1 cellular context compared by ENCODE assay signal in the genomic region with DNA sequence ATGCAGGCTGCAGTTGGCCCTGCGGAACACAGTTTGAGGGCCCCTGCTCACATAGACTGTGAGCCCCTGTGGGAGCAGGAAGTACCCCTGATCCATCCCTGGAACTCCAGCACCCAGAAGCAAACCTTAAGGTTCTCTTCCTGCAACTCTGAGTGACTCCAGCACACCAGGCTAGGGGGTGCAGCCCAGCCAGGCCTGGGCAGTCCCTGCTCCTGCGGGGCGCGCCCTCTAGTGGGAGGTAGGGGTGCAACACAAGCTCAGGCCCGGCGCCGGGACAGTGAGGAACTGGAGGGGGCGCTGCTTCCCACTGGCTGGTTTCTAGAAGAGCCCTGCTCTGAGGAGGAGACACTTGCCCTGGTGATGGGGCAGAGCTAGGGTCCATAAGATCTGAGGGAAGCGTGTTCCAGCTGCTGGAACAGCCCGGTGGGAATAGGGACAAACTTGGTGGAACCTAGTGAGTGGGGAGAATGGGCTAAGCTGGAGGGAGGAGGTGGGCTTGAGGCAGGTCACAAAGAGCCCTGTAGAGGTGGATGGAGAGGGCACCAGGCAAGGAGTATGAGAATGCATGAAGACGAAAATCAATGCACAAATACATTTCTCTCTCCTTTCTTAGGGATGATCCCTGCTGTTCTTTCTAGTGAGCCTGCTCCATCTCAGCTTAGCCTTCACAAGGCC.
TF ChIP-seq lines count a peak whose summit lies in the region.

No MANE protein-coding gene starts in this region.

TF ChIP-seq in K562, 482 proteins besides CTCF, POLR2A, EP300 and RAD21 (continued from another document and continues in another):
- TF ChIP-seq XRCC5 (IDR thresholded peaks at IDR 0.05; ENCODE audit: low read depth, low read length) (peak; percentile 77), TFAM (CRISPR knock-in tag; conservative IDR thresholded peaks at IDR 0.05) (no peak), HDAC2 (IDR thresholded peaks at IDR 0.05) (no peak), BHLHE40 (IDR thresholded peaks at IDR 0.05; ENCODE audit: low read length) (no peak; the same call in 1 of the 2 replicates), ZNF184 (CRISPR knock-in tag; IDR thresholded peaks at IDR 0.05) (no peak), HMG20B (CRISPR knock-in tag; IDR thresholded peaks at IDR 0.05) (no peak), KDM1A (IDR thresholded peaks at IDR 0.05) (no peak), ZNF699 (CRISPR knock-in tag; IDR thresholded peaks at IDR 0.05; ENCODE audit: insufficient replicate concordance) (no peak), ZNF24 (IDR thresholded peaks at IDR 0.05) (no peak), CREB1 (IDR thresholded peaks at IDR 0.05) (no peak), CREB1 (CRISPR knock-in tag; IDR thresholded peaks at IDR 0.05) (0 out of 2 replicates have a peak, but pooled peaks have one; percentile 48), HMGN3 (IDR thresholded peaks at IDR 0.05; ENCODE audit: borderline replicate concordance, extremely low read depth, insufficient read length, low read depth, low read length) (no peak), DNMT1 (IDR thresholded peaks at IDR 0.05) (no peak), POLR2H (tag; IDR thresholded peaks at IDR 0.05; ENCODE audit: low read depth) (no peak), KDM4B (IDR thresholded peaks at IDR 0.05; ENCODE audit: borderline replicate concordance in 2 of 2, low read depth in 1 of 2) (peak in 1 of 2 experiments; percentile 54; a peak in 1 of 4 replicates), TAF1 (IDR thresholded peaks at IDR 0.05; ENCODE audit: control insufficient read depth, extremely low read depth, insufficient read depth, low read length, severe bottlenecking) (no peak), ARNT (IDR thresholded peaks at IDR 0.05) (no peak; a peak in 1 of 4 replicates), JUN (IDR thresholded peaks at IDR 0.05; ENCODE audit: borderline replicate concordance, low read depth, low read length) (0 out of 2 replicates have a peak, but pooled peaks have one; percentile 14), JUN (CRISPR knock-in tag; IDR thresholded peaks at IDR 0.05; ENCODE audit: borderline replicate concordance) (no peak), SLC30A9 (CRISPR knock-in tag; IDR thresholded peaks at IDR 0.05) (no peak), ZNF444 (CRISPR knock-in tag; IDR thresholded peaks at IDR 0.05) (no peak), FOXM1 (IDR thresholded peaks at IDR 0.05; ENCODE audit: low read depth) (no peak), FOXM1 (CRISPR knock-in tag; IDR thresholded peaks at IDR 0.05; ENCODE audit: low read depth) (no peak), FOXK2 (conservative IDR thresholded peaks at IDR 0.05 in 1 of 2, IDR thresholded peaks at IDR 0.05 in 1 of 2; ENCODE audit: low read depth in 2 of 2) (no peak; a peak in 1 of 4 replicates), GTF2A2 (tag; IDR thresholded peaks at IDR 0.05) (no peak), TCF7L2 (IDR thresholded peaks at IDR 0.05; ENCODE audit: low read depth, low read length) (no peak), SAFB (IDR thresholded peaks at IDR 0.05; ENCODE audit: borderline replicate concordance, low read depth, low read length) (no peak), KLF1 (tag; IDR thresholded peaks at IDR 0.05) (no peak), TEAD4 (IDR thresholded peaks at IDR 0.05; ENCODE audit: low read length) (peak; percentile 30; the same call in 1 of the 2 replicates), TEAD4 (CRISPR knock-in tag; IDR thresholded peaks at IDR 0.05; ENCODE audit: borderline replicate concordance) (no peak), KLF13 (tag; IDR thresholded peaks at IDR 0.05; ENCODE audit: borderline replicate concordance, low read depth) (no peak), ZNF766 (CRISPR knock-in tag; conservative IDR thresholded peaks at IDR 0.05) (no peak), CBX3 (IDR thresholded peaks at IDR 0.05; ENCODE audit: borderline replicate concordance in 1 of 2, low read length in 2 of 2) (0 out of 3 replicates have a peak, but pooled peaks of 1 of the 2 experiments have one; percentile 62), CBX5 (IDR thresholded peaks at IDR 0.05; ENCODE audit: borderline replicate concordance, low read depth) (no peak; the same call in 1 of the 2 replicates), GABPB1 (CRISPR knock-in tag; IDR thresholded peaks at IDR 0.05) (peak; percentile 65; the same call in 1 of the 2 replicates), CCAR2 (IDR thresholded peaks at IDR 0.05; ENCODE audit: low read depth, low read length) (no peak)
- TF ChIP-seq, protein P1, sequence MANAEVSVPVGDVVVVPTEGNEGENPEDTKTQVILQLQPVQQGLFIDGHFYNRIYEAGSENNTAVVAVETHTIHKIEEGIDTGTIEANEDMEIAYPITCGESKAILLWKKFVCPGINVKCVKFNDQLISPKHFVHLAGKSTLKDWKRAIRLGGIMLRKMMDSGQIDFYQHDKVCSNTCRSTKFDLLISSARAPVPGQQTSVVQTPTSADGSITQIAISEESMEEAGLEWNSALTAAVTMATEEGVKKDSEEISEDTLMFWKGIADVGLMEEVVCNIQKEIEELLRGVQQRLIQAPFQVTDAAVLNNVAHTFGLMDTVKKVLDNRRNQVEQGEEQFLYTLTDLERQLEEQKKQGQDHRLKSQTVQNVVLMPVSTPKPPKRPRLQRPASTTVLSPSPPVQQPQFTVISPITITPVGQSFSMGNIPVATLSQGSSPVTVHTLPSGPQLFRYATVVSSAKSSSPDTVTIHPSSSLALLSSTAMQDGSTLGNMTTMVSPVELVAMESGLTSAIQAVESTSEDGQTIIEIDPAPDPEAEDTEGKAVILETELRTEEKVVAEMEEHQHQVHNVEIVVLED (CRISPR knock-in tag; IDR thresholded peaks at IDR 0.05), result no peak
- TF ChIP-seq, protein P2, sequence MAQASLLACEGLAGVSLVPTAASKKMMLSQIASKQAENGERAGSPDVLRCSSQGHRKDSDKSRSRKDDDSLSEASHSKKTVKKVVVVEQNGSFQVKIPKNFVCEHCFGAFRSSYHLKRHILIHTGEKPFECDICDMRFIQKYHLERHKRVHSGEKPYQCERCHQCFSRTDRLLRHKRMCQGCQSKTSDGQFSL (CRISPR knock-in tag; IDR thresholded peaks at IDR 0.05), result peak; percentile 88
- TF ChIP-seq, protein P2 (tag; IDR thresholded peaks at IDR 0.05), result peak in 1 of 2 experiments; percentile 37; a peak in 1 of 4 replicates
- TF ChIP-seq, protein P3, sequence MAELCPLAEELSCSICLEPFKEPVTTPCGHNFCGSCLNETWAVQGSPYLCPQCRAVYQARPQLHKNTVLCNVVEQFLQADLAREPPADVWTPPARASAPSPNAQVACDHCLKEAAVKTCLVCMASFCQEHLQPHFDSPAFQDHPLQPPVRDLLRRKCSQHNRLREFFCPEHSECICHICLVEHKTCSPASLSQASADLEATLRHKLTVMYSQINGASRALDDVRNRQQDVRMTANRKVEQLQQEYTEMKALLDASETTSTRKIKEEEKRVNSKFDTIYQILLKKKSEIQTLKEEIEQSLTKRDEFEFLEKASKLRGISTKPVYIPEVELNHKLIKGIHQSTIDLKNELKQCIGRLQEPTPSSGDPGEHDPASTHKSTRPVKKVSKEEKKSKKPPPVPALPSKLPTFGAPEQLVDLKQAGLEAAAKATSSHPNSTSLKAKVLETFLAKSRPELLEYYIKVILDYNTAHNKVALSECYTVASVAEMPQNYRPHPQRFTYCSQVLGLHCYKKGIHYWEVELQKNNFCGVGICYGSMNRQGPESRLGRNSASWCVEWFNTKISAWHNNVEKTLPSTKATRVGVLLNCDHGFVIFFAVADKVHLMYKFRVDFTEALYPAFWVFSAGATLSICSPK (IDR thresholded peaks at IDR 0.05; ENCODE audit: borderline replicate concordance), result no peak
- TF ChIP-seq, protein P4, sequence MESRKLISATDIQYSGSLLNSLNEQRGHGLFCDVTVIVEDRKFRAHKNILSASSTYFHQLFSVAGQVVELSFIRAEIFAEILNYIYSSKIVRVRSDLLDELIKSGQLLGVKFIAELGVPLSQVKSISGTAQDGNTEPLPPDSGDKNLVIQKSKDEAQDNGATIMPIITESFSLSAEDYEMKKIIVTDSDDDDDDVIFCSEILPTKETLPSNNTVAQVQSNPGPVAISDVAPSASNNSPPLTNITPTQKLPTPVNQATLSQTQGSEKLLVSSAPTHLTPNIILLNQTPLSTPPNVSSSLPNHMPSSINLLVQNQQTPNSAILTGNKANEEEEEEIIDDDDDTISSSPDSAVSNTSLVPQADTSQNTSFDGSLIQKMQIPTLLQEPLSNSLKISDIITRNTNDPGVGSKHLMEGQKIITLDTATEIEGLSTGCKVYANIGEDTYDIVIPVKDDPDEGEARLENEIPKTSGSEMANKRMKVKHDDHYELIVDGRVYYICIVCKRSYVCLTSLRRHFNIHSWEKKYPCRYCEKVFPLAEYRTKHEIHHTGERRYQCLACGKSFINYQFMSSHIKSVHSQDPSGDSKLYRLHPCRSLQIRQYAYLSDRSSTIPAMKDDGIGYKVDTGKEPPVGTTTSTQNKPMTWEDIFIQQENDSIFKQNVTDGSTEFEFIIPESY (CRISPR knock-in tag; IDR thresholded peaks at IDR 0.05), result peak; percentile 56
- TF ChIP-seq, protein P5, sequence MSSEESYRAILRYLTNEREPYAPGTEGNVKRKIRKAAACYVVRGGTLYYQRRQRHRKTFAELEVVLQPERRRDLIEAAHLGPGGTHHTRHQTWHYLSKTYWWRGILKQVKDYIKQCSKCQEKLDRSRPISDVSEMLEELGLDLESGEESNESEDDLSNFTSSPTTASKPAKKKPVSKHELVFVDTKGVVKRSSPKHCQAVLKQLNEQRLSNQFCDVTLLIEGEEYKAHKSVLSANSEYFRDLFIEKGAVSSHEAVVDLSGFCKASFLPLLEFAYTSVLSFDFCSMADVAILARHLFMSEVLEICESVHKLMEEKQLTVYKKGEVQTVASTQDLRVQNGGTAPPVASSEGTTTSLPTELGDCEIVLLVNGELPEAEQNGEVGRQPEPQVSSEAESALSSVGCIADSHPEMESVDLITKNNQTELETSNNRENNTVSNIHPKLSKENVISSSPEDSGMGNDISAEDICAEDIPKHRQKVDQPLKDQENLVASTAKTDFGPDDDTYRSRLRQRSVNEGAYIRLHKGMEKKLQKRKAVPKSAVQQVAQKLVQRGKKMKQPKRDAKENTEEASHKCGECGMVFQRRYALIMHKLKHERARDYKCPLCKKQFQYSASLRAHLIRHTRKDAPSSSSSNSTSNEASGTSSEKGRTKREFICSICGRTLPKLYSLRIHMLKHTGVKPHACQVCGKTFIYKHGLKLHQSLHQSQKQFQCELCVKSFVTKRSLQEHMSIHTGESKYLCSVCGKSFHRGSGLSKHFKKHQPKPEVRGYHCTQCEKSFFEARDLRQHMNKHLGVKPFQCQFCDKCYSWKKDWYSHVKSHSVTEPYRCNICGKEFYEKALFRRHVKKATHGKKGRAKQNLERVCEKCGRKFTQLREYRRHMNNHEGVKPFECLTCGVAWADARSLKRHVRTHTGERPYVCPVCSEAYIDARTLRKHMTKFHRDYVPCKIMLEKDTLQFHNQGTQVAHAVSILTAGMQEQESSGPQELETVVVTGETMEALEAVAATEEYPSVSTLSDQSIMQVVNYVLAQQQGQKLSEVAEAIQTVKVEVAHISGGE (CRISPR knock-in tag; IDR thresholded peaks at IDR 0.05), result no peak
- TF ChIP-seq, protein P6, sequence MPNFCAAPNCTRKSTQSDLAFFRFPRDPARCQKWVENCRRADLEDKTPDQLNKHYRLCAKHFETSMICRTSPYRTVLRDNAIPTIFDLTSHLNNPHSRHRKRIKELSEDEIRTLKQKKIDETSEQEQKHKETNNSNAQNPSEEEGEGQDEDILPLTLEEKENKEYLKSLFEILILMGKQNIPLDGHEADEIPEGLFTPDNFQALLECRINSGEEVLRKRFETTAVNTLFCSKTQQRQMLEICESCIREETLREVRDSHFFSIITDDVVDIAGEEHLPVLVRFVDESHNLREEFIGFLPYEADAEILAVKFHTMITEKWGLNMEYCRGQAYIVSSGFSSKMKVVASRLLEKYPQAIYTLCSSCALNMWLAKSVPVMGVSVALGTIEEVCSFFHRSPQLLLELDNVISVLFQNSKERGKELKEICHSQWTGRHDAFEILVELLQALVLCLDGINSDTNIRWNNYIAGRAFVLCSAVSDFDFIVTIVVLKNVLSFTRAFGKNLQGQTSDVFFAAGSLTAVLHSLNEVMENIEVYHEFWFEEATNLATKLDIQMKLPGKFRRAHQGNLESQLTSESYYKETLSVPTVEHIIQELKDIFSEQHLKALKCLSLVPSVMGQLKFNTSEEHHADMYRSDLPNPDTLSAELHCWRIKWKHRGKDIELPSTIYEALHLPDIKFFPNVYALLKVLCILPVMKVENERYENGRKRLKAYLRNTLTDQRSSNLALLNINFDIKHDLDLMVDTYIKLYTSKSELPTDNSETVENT (CRISPR knock-in tag; IDR thresholded peaks at IDR 0.05), result no peak
- TF ChIP-seq, protein P7, sequence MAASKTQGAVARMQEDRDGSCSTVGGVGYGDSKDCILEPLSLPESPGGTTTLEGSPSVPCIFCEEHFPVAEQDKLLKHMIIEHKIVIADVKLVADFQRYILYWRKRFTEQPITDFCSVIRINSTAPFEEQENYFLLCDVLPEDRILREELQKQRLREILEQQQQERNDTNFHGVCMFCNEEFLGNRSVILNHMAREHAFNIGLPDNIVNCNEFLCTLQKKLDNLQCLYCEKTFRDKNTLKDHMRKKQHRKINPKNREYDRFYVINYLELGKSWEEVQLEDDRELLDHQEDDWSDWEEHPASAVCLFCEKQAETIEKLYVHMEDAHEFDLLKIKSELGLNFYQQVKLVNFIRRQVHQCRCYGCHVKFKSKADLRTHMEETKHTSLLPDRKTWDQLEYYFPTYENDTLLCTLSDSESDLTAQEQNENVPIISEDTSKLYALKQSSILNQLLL (CRISPR knock-in tag; IDR thresholded peaks at IDR 0.05; ENCODE audit: borderline replicate concordance), result no peak
- TF ChIP-seq, protein P8, sequence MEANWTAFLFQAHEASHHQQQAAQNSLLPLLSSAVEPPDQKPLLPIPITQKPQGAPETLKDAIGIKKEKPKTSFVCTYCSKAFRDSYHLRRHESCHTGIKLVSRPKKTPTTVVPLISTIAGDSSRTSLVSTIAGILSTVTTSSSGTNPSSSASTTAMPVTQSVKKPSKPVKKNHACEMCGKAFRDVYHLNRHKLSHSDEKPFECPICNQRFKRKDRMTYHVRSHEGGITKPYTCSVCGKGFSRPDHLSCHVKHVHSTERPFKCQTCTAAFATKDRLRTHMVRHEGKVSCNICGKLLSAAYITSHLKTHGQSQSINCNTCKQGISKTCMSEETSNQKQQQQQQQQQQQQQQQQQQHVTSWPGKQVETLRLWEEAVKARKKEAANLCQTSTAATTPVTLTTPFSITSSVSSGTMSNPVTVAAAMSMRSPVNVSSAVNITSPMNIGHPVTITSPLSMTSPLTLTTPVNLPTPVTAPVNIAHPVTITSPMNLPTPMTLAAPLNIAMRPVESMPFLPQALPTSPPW (CRISPR knock-in tag; IDR thresholded peaks at IDR 0.05), result peak; percentile 42; the same call in 1 of the 2 replicates
- TF ChIP-seq, protein P9, sequence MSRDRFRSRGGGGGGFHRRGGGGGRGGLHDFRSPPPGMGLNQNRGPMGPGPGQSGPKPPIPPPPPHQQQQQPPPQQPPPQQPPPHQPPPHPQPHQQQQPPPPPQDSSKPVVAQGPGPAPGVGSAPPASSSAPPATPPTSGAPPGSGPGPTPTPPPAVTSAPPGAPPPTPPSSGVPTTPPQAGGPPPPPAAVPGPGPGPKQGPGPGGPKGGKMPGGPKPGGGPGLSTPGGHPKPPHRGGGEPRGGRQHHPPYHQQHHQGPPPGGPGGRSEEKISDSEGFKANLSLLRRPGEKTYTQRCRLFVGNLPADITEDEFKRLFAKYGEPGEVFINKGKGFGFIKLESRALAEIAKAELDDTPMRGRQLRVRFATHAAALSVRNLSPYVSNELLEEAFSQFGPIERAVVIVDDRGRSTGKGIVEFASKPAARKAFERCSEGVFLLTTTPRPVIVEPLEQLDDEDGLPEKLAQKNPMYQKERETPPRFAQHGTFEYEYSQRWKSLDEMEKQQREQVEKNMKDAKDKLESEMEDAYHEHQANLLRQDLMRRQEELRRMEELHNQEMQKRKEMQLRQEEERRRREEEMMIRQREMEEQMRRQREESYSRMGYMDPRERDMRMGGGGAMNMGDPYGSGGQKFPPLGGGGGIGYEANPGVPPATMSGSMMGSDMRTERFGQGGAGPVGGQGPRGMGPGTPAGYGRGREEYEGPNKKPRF (IDR thresholded peaks at IDR 0.05; ENCODE audit: low read depth, low read length), result no peak
